Comparison of ENCODE assay signal across 1 cellular context in the genomic region with DNA sequence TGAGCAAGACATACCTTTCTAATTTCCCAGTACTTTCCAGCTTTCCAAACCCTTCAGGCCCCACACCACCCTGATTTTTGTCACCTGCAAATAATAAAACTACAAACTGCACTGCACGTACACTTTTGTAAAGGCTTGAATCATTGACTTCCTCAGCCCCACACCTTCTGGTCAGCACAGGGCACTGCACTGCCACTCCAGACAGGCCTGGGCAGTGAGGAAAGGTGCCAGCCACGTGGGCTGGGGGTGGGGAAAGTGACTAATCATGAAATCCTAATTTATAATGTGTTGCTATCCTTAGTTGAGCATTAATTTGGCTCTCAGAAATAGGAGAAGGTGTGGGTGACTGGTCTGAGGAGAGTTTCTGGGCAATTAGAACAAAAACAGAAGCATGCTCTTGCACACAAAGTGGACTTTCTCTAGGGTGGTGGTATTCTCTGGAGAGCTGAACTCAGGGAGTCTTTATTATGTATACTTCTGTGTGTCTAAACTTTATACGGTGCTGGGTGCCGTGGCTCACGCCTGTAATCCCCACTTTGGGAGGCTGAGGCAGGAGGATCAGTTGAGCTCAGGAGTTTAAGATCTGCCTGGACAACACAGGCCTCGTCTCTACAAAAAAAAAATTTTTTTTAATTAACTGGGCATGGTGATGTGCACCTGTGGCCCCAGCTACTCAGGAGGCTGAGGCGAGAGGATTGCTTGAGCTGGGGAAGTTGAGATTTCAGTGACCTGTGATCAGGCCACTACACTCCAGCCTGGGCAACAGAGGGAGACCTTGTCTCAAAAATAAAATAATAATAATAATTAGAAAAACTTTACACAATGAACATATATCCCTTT.
TF ChIP-seq lines count a peak whose summit lies in the region.

No MANE protein-coding gene starts in this region.

TF ChIP-seq in GM12878, 131 proteins besides CTCF, POLR2A, EP300 and RAD21 (continued from another document):
- TF ChIP-seq, protein P1, sequence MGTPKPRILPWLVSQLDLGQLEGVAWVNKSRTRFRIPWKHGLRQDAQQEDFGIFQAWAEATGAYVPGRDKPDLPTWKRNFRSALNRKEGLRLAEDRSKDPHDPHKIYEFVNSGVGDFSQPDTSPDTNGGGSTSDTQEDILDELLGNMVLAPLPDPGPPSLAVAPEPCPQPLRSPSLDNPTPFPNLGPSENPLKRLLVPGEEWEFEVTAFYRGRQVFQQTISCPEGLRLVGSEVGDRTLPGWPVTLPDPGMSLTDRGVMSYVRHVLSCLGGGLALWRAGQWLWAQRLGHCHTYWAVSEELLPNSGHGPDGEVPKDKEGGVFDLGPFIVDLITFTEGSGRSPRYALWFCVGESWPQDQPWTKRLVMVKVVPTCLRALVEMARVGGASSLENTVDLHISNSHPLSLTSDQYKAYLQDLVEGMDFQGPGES (IDR thresholded peaks at IDR 0.05), result no peak
- TF ChIP-seq, protein P2, sequence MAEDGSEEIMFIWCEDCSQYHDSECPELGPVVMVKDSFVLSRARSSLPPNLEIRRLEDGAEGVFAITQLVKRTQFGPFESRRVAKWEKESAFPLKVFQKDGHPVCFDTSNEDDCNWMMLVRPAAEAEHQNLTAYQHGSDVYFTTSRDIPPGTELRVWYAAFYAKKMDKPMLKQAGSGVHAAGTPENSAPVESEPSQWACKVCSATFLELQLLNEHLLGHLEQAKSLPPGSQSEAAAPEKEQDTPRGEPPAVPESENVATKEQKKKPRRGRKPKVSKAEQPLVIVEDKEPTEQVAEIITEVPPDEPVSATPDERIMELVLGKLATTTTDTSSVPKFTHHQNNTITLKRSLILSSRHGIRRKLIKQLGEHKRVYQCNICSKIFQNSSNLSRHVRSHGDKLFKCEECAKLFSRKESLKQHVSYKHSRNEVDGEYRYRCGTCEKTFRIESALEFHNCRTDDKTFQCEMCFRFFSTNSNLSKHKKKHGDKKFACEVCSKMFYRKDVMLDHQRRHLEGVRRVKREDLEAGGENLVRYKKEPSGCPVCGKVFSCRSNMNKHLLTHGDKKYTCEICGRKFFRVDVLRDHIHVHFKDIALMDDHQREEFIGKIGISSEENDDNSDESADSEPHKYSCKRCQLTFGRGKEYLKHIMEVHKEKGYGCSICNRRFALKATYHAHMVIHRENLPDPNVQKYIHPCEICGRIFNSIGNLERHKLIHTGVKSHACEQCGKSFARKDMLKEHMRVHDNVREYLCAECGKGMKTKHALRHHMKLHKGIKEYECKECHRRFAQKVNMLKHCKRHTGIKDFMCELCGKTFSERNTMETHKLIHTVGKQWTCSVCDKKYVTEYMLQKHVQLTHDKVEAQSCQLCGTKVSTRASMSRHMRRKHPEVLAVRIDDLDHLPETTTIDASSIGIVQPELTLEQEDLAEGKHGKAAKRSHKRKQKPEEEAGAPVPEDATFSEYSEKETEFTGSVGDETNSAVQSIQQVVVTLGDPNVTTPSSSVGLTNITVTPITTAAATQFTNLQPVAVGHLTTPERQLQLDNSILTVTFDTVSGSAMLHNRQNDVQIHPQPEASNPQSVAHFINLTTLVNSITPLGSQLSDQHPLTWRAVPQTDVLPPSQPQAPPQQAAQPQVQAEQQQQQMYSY (CRISPR knock-in tag; IDR thresholded peaks at IDR 0.05), result no peak
- TF ChIP-seq IRF4 (IDR thresholded peaks at IDR 0.05; ENCODE audit: low read depth, low read length), result no peak
- no peak for TF ChIP-seq MYC (IDR thresholded peaks at IDR 0.05; ENCODE audit: insufficient read depth, insufficient read length, insufficient replicate concordance, low read length, severe bottlenecking)
- no peak for TF ChIP-seq ZNF24 (IDR thresholded peaks at IDR 0.05)
